ENCODE assay signal across 1 cellular context in genomic region chr19:58380037-58380735, GRCh38.
A peak's percentile ranks its signal among the peaks of the same experiment; 100 is the strongest.
TF ChIP-seq lines count a peak whose summit lies in the region.

No MANE protein-coding gene starts in this region.

TF ChIP-seq in HEK293, 187 proteins besides CTCF, POLR2A, EP300 and RAD21 (continued from another document):
- TF ChIP-seq PRDM4 (tag by site-specific recombination; IDR thresholded peaks at IDR 0.05) = peak; percentile 17; the same call in 1 of the 2 replicates
- 0 out of 2 replicates have a peak, but pooled peaks have one; percentile 69 for TF ChIP-seq ZBTB21 (tag by site-specific recombination; IDR thresholded peaks at IDR 0.05)
- peak; percentile 68; the same call in 1 of the 2 replicates for TF ChIP-seq GLIS2 (tag by site-specific recombination; IDR thresholded peaks at IDR 0.05)
- peak; percentile 46; the same call in 1 of the 2 replicates for TF ChIP-seq ZNF623 (tag by site-specific recombination; IDR thresholded peaks at IDR 0.05)
- no peak for TF ChIP-seq ZNF596 (tag by site-specific recombination; IDR thresholded peaks at IDR 0.05)
- 0 out of 2 replicates have a peak, but pooled peaks have one; percentile 77 for TF ChIP-seq ZNF610 (tag by site-specific recombination; IDR thresholded peaks at IDR 0.05; ENCODE audit: borderline replicate concordance)
